ENCODE assay signal across 9 cellular contexts in the genomic region with DNA sequence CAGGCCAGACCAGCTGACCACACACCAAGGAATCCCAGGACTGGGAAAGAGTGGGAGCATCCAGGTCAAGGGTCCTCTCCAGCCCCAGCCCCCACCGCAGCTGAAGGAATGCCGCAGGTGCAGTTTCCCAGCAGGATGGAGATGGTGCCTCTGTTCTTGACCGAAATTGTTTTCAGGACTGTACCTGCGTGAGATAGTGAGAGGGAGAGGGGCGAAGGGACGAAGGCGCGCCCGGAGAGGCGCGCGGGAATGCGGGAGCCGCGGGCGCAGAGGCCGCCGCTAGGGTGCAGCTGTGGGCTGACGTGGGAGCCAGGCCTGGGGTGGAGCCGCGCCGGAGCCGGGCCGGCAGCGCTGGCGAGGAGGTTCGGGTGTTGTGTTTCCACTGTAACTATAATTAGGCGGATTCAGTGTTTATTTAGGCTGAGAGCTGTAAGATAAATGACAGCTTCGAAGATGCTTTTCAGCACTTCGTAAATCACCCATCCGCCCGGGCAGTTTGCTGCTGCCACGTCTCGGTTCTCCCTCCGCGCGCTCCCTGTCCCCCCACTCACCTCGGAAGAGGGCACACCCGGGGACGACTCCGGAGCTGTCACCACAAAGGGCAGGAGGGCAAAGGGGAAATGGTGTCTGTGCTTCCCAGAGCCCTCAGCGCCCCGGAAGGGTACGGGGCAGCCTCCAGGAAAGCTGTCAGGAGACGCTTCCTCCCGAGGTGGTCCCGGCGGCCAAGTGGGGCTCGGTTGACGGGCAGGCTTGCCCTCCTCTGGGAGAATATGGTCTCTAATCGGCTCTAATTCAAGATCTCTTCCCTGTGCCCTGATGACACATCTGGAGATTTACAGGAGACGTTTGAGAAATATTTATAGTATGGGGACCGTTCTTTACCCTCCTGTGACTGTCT. TPM values are rescaled to one million over a fixed set of nuclear protein-coding genes. Genes with fewer than 3 reads are reported as not detected.
DNase-seq lines count a peak whose midpoint lies in the region; ATAC-seq, FAIRE-seq and TF ChIP-seq lines count a peak whose summit lies in the region.
"Had no signal": no experiment of that assay in that cellular context is flagged by ENCODE, and none has a peak within 500 bp of the region (broad histone marks: within the 10 kb centered on the region; RNA-seq: fewer than 3 reads in every experiment).

No MANE protein-coding gene starts in this region.

- H3K4me3 ChIP-seq in astrocyte of the cerebellum (ENCODE audit: low read depth, low read length) (peak overlapping the region; percentile 11), iPS-18c (ENCODE audit: insufficient read depth, low read depth, low read length) (peak overlapping the region; percentile 51), spleen (peak overlapping the region in 7 of 8 donors; percentile 13 to 62 (median 23))

- ATAC-seq in GM18517 (IDR thresholded peaks at IDR 0.05; ENCODE audit: unreplicated experiment) (no peak), GM21367 (IDR thresholded peaks at IDR 0.05; ENCODE audit: unreplicated experiment) (no peak)

- H3K9me3 ChIP-seq in iPS-18c (ENCODE audit: control insufficient read depth, insufficient read depth, low read length): no peaks in the 10 kb centered on the region
- H3K9me3 ChIP-seq in spleen: no peaks in the 10 kb centered on the region
- H3K9me3 ChIP-seq: neutrophil had no signal

- no peak for TF ChIP-seq POLR2A in spleen (IDR thresholded peaks at IDR 0.05)

- in situ Hi-C loops in astrocyte of the cerebellum (cut with HindIII; ENCODE audit: low sequenced_read_pairs): no loop called here

- H3K4me1 ChIP-seq in spleen: peaks cover 15 to 37% (median 23%) of the 10 kb centered on the region in 6 donors

- no peaks in the 10 kb centered on the region for H3K36me3 ChIP-seq in spleen
- H3K36me3 ChIP-seq: neutrophil had no signal

- 3 to 7% (median 4%) methylated on average over 40 to 53 of the region's 53 CpGs for WGBS in spleen, 5 donors

- H3K27me3 ChIP-seq in spleen (replicated peaks in 1 of 7): peaks cover 0 to 54% (median 13%) of the 10 kb centered on the region in 7 donors

- TF ChIP-seq CTCF in astrocyte of the cerebellum (IDR thresholded peaks at IDR 0.05; ENCODE audit: low read depth, low read length, missing control alignments) (peak; percentile 93), spleen (IDR thresholded peaks at IDR 0.05 in 8 of 11, conservative IDR thresholded peaks at IDR 0.05 in 3 of 11) (peak; percentile 27 to 90 (median 77))

- peak; percentile 83 for FAIRE-seq in GM18507 (lab: Jason Lieb, UNC)

- peak; percentile 71 for DNase-seq in GM18507 (ENCODE audit: extremely low spot score, insufficient read length, low read depth)
- peak; percentile 74 for DNase-seq in LoVo (ENCODE audit: low spot score)
- DNase-seq in T-helper 9 cell: peak; percentile 66
- no peak for DNase-seq in astrocyte of the cerebellum (ENCODE audit: low read depth)
- peak; percentile 89 for DNase-seq in spleen

- intact Hi-C loops in spleen (cut with DNase I; ENCODE audit: low total_unique reads): no loop called here

- peak overlapping the region in 7 of 8 donors; percentile 39 to 70 (median 52) for H3K27ac ChIP-seq in spleen
- H3K27ac ChIP-seq: neutrophil had no signal

RNA-seq across cellular contexts. Expression of a gene that starts 38.2 kb away (rescaled TPM):
- total RNA-seq in spleen: not detected
- under 1 TPM in 1 of 3 donors, not detected in 2; 0.06 TPM for polyA plus RNA-seq in spleen

RNA-seq across cellular contexts. Expression of a gene that starts 52.3 kb away (rescaled TPM):
- 10 to 100 TPM in 4 of 7 donors, 1 to 10 TPM in 3; 5.9 to 21.9 (median 10.2) TPM for total RNA-seq in spleen
- 1 to 10 TPM; 7.2 to 8.2 (median 8.0) TPM for polyA plus RNA-seq in spleen
